In the genomic region with DNA sequence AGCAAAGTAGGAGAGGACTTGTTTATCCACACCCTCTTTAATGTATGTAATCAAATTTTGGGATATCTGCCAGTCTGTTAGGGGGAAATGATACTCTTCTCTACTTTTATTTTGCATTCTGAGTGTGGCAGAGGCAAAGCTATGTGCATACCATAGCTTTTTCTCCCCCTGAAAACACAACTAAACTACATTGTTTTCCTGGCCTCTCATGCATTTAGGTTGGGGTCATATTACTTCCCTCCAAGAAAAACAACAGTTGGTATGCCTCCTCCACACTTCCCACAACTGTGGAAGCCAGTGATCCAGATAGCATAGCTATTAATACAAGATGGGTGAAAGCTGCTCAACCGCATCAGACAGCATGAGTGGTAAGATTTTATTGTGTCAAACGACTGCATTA, we compare ENCODE assay signal across 19 cellular contexts. TPM values are rescaled to one million over a fixed set of nuclear protein-coding genes. Genes with fewer than 3 reads are reported as not detected.
DNase-seq lines count a peak whose midpoint lies in the region; ATAC-seq, FAIRE-seq and TF ChIP-seq lines count a peak whose summit lies in the region.
"Had no signal": no experiment of that assay in that cellular context is flagged by ENCODE, and none has a peak within 500 bp of the region (broad histone marks: within the 10 kb centered on the region; RNA-seq: fewer than 3 reads in every experiment).

No MANE protein-coding gene starts in this region.

- peaks cover 24% of the 10 kb centered on the region for H3K36me3 Mint-ChIP-seq in osteocyte (ENCODE audit: unreplicated experiment)

- no peaks in the 10 kb centered on the region for H3K9me3 Mint-ChIP-seq in osteocyte (ENCODE audit: unreplicated experiment)
- H3K9me3 Mint-ChIP-seq: CD8-positive, alpha-beta memory T cell; naive thymus-derived CD4-positive, alpha-beta T cell had no signal

- peak overlapping the region; percentile 73 for H3K27ac Mint-ChIP-seq in osteocyte (ENCODE audit: unreplicated experiment)

- DNase-seq in EL: peak; percentile 50
- DNase-seq in RCC 7860 (ENCODE audit: low spot score): peak; percentile 35
- peak; percentile 76 for DNase-seq in epithelial cell of proximal tubule (ENCODE audit: low read depth)
- no peak for DNase-seq in osteocyte (ENCODE audit: extremely low spot score, unreplicated experiment)
- DNase-seq in NCI-H69 (lab: John Stamatoyannopoulos, UW): no peak
- no peak for DNase-seq in NCI-H345 (lab: John Stamatoyannopoulos, UW)
- DNase-seq: activated effector memory CD4-positive, alpha-beta T cell treated with Interleukin-2 at 50 U/mL for 16 hours; aorta; CD8-positive, alpha-beta memory T cell; glutamatergic neuron; Kasumi-1; left colon; naive thymus-derived CD4-positive, alpha-beta T cell; NCI-H1694; stimulated activated naive CD4-positive, alpha-beta T cell; uterus had no signal

- H3K4me1 Mint-ChIP-seq in osteocyte (ENCODE audit: unreplicated experiment): peaks cover 43% of the 10 kb centered on the region

- H3K27me3 Mint-ChIP-seq in osteocyte (ENCODE audit: unreplicated experiment): no peaks in the 10 kb centered on the region

- ATAC-seq in HG02840 (IDR thresholded peaks at IDR 0.05; ENCODE audit: low FRiP score, unreplicated experiment): no peak
- no peak for ATAC-seq in GM19452 (IDR thresholded peaks at IDR 0.05; ENCODE audit: unreplicated experiment)
- ATAC-seq: left colon; naive thymus-derived CD4-positive, alpha-beta T cell had no signal

- no peak overlapping the region for H3K4me3 Mint-ChIP-seq in osteocyte (ENCODE audit: unreplicated experiment)
- H3K4me3 Mint-ChIP-seq: CD8-positive, alpha-beta memory T cell; naive thymus-derived CD4-positive, alpha-beta T cell had no signal

- no peak overlapping the region for H3K4me3 ChIP-seq in epithelial cell of proximal tubule (ENCODE audit: low read depth, low read length)
- H3K4me3 ChIP-seq: right atrium auricular region, uterus had no signal

- TF ChIP-seq CTCF in epithelial cell of proximal tubule (conservative IDR thresholded peaks at IDR 0.05; ENCODE audit: low read depth, low read length) (no peak), osteocyte (IDR thresholded peaks at IDR 0.05) (no peak)

- peak; percentile 44 for FAIRE-seq in RCC 7860 (lab: Jason Lieb, UNC)

RNA-seq across cellular contexts. Expression of a gene that starts 6.9 kb away (rescaled TPM):
- 1,941 and 2,849 TPM in 2 replicates for total RNA-seq in epithelial cell of proximal tubule
- total RNA-seq in osteocyte: 1,872 and 1,902 TPM in 2 replicates

RNA-seq across cellular contexts. Expression of a gene that starts 7.0 kb away (rescaled TPM):
- total RNA-seq in epithelial cell of proximal tubule (5.9 and 6.7 TPM in 2 replicates), osteocyte (12.9 and 13.1 TPM in 2 replicates)

RNA-seq across cellular contexts. Expression of a gene that starts 21.3 kb away (rescaled TPM):
- total RNA-seq in epithelial cell of proximal tubule (5.9 and 6.1 TPM in 2 replicates), osteocyte (26.4 and 29.2 TPM in 2 replicates)

Comparison
In these comparisons a context has a peak if more than half of its experiments do, and no peak if none do; other contexts are left out.
1. DNase-seq: peak in EL (single experiment), RCC 7860 (single experiment) and epithelial cell of proximal tubule (single experiment); none in osteocyte (single experiment), NCI-H69 (single experiment) and NCI-H345 (single experiment).